In genomic region chr7:31022117-31022516, GRCh38 we compare ENCODE assay signal across 18 cellular contexts. TPM values are rescaled to one million over a fixed set of nuclear protein-coding genes. Genes with fewer than 3 reads are reported as not detected.
DNase-seq lines count a peak whose midpoint lies in the region; ATAC-seq and TF ChIP-seq lines count a peak whose summit lies in the region.
"Had no signal": no experiment of that assay in that cellular context is flagged by ENCODE, and none has a peak within 500 bp of the region (broad histone marks: within the 10 kb centered on the region; RNA-seq: fewer than 3 reads in every experiment).

No MANE protein-coding gene starts in this region.

- no peak for TF ChIP-seq POLR2A in spleen (IDR thresholded peaks at IDR 0.05)

- H3K27me3 Mint-ChIP-seq in activated naive CD8-positive, alpha-beta T cell treated with anti-CD3 and anti-CD28 coated beads, Interleukin-2, amount 10 ng/mL, durations not matched to agents 7 days and 5 days: no peaks in the 10 kb centered on the region
- H3K27me3 Mint-ChIP-seq in activated naive CD8-positive, alpha-beta T cell treated with anti-CD3 and anti-CD28 coated beads, Interleukin-2, amount 50 U/mL, for 24 hours: peaks cover 3% of the 10 kb centered on the region
- peaks cover 9% of the 10 kb centered on the region for H3K27me3 Mint-ChIP-seq in brain

- H3K4me1 Mint-ChIP-seq in activated naive CD8-positive, alpha-beta T cell treated with anti-CD3 and anti-CD28 coated beads, Interleukin-2, amount 10 ng/mL, durations not matched to agents 7 days and 5 days: peaks cover 52% of the 10 kb centered on the region
- peaks cover 29% of the 10 kb centered on the region for H3K4me1 Mint-ChIP-seq in activated naive CD8-positive, alpha-beta T cell treated with anti-CD3 and anti-CD28 coated beads, Interleukin-2, amount 50 U/mL, for 24 hours
- peaks cover 58% of the 10 kb centered on the region for H3K4me1 Mint-ChIP-seq in brain

- WGBS in spleen, 5 donors: 86 to 95% (median 91%) methylated on average over 4 of the region's 4 CpGs

- H3K36me3 Mint-ChIP-seq in activated naive CD8-positive, alpha-beta T cell treated with anti-CD3 and anti-CD28 coated beads, Interleukin-2, amount 10 ng/mL, durations not matched to agents 7 days and 5 days: peaks cover 23% of the 10 kb centered on the region
- no peaks in the 10 kb centered on the region for H3K36me3 Mint-ChIP-seq in activated naive CD8-positive, alpha-beta T cell treated with anti-CD3 and anti-CD28 coated beads, Interleukin-2, amount 50 U/mL, for 24 hours (ENCODE audit: low read depth)
- no peaks in the 10 kb centered on the region for H3K36me3 Mint-ChIP-seq in brain
- H3K36me3 Mint-ChIP-seq: CD8-positive, alpha-beta T cell had no signal

- intact Hi-C loops in spleen (cut with DNase I; ENCODE audit: low total_unique reads): no loop called here

- ATAC-seq in activated naive CD8-positive, alpha-beta T cell treated with anti-CD3 and anti-CD28 coated beads, Interleukin-2, amount 10 ng/mL, durations not matched to agents 7 days and 5 days (ENCODE audit: low read depth): no peak
- ATAC-seq in activated naive CD8-positive, alpha-beta T cell treated with anti-CD3 and anti-CD28 coated beads, Interleukin-2, amount 50 U/mL, for 24 hours: no peak
- ATAC-seq: CD8-positive, alpha-beta T cell had no signal

- H3K4me3 ChIP-seq in spleen: no peak overlapping the region
- H3K4me3 ChIP-seq: GM23248 had no signal

- no peak for DNase-seq in activated naive CD8-positive, alpha-beta T cell treated with anti-CD3 and anti-CD28 coated beads, Interleukin-2, amount 10 ng/mL, durations not matched to agents 7 days and 5 days
- DNase-seq in activated naive CD8-positive, alpha-beta T cell treated with anti-CD3 and anti-CD28 coated beads, Interleukin-2, amount 50 U/mL, for 24 hours: no peak
- DNase-seq in spleen (peak; percentile 33), GOT3 (lab: John Stamatoyannopoulos, UW) (no peak)
- DNase-seq in activated T-cell treated with anti-CD3 and anti-CD28 coated beads, Interleukin-2, amount 50 U/mL, for 1 hour: no peak
- DNase-seq: C1 segment of cervical spinal cord; Caco-2; CD8-positive, alpha-beta T cell; DMS153; DND-41; GM23248; HFFc6 had no signal

- H3K36me3 ChIP-seq in spleen: no peaks in the 10 kb centered on the region

- POLR2A ChIA-PET in activated naive CD8-positive, alpha-beta T cell treated with anti-CD3 and anti-CD28 coated beads, Interleukin-2, amount 10 ng/mL, durations not matched to agents 7 days and 5 days (lab: Charles Lee): no interaction called here

- no peak overlapping the region for H3K27ac ChIP-seq in spleen
- H3K27ac ChIP-seq: GM23248 had no signal

- TF ChIP-seq CTCF in brain (conservative IDR thresholded peaks at IDR 0.05): no peak
- no peak for TF ChIP-seq CTCF in spleen (IDR thresholded peaks at IDR 0.05 in 8 of 11, conservative IDR thresholded peaks at IDR 0.05 in 3 of 11)

- peak overlapping the region; percentile 38 for H3K27ac Mint-ChIP-seq in activated naive CD8-positive, alpha-beta T cell treated with anti-CD3 and anti-CD28 coated beads, Interleukin-2, amount 10 ng/mL, durations not matched to agents 7 days and 5 days
- H3K27ac Mint-ChIP-seq in activated naive CD8-positive, alpha-beta T cell treated with anti-CD3 and anti-CD28 coated beads, Interleukin-2, amount 50 U/mL, for 24 hours: no peak overlapping the region
- H3K27ac Mint-ChIP-seq in brain: peak overlapping the region in 3 of 5 experiments; percentile 16 to 59 (median 51)
- H3K27ac Mint-ChIP-seq: CD8-positive, alpha-beta T cell; HFFc6 had no signal

- H3K27me3 ChIP-seq in spleen (replicated peaks in 1 of 7): peaks cover 0 to 8% (median 0%) of the 10 kb centered on the region in 7 donors

- peaks cover 10% of the 10 kb centered on the region for H3K9me3 Mint-ChIP-seq in activated naive CD8-positive, alpha-beta T cell treated with anti-CD3 and anti-CD28 coated beads, Interleukin-2, amount 10 ng/mL, durations not matched to agents 7 days and 5 days
- peaks cover 9% of the 10 kb centered on the region for H3K9me3 Mint-ChIP-seq in activated naive CD8-positive, alpha-beta T cell treated with anti-CD3 and anti-CD28 coated beads, Interleukin-2, amount 50 U/mL, for 24 hours
- H3K9me3 Mint-ChIP-seq in brain: peaks cover 0 to 6% (median 0%) of the 10 kb centered on the region in 5 experiments
- H3K9me3 Mint-ChIP-seq: H9, HFFc6 had no signal

- H3K4me3 Mint-ChIP-seq in activated naive CD8-positive, alpha-beta T cell treated with anti-CD3 and anti-CD28 coated beads, Interleukin-2, amount 10 ng/mL, durations not matched to agents 7 days and 5 days: no peak overlapping the region
- H3K4me3 Mint-ChIP-seq in activated naive CD8-positive, alpha-beta T cell treated with anti-CD3 and anti-CD28 coated beads, Interleukin-2, amount 50 U/mL, for 24 hours: no peak overlapping the region
- no peak overlapping the region for H3K4me3 Mint-ChIP-seq in brain
- H3K4me3 Mint-ChIP-seq: CD8-positive, alpha-beta T cell; H9; HFFc6 had no signal

- peaks cover 0 to 8% (median 4%) of the 10 kb centered on the region in 6 donors for H3K4me1 ChIP-seq in spleen
- H3K4me1 ChIP-seq: Caco-2 had no signal

- H3K9me3 ChIP-seq in spleen: no peaks in the 10 kb centered on the region
- H3K9me3 ChIP-seq: Caco-2 had no signal

RNA-seq across cellular contexts. Expression of gene ADCYAP1R1, which starts 30.0 kb away (rescaled TPM):
- total RNA-seq in activated naive CD8-positive, alpha-beta T cell treated with anti-CD3 and anti-CD28 coated beads, Interleukin-2, amount 10 ng/mL, durations not matched to agents 7 days and 5 days: not detected
- polyA plus RNA-seq in brain (ENCODE audit: insufficient read depth, low read depth, low replicate concordance) (16.3 TPM), spleen (under 1 TPM; 0.04 to 0.13 (median 0.06) TPM)
- total RNA-seq in spleen: 1 to 10 TPM in 4 of 7 donors, under 1 TPM in 3; 0.43 to 5.6 (median 1.0) TPM
- total RNA-seq: A673; Caco-2; CD8-positive, alpha-beta T cell; GM23248 had no signal
- polyA plus RNA-seq: BJ had no signal

RNA-seq across cellular contexts. Expression of gene GHRHR, which starts 58.4 kb away (rescaled TPM):
- not detected for total RNA-seq in activated naive CD8-positive, alpha-beta T cell treated with anti-CD3 and anti-CD28 coated beads, Interleukin-2, amount 10 ng/mL, durations not matched to agents 7 days and 5 days
- polyA plus RNA-seq in brain (ENCODE audit: insufficient read depth, low read depth, low replicate concordance) (1.6 TPM), spleen (not detected)
- total RNA-seq in spleen: not detected
- total RNA-seq: A172; A673; Caco-2; CD8-positive, alpha-beta T cell; GM23248; H4; HFFc6 had no signal
- polyA plus RNA-seq: BJ, GM23248 had no signal
